In the genomic region with DNA sequence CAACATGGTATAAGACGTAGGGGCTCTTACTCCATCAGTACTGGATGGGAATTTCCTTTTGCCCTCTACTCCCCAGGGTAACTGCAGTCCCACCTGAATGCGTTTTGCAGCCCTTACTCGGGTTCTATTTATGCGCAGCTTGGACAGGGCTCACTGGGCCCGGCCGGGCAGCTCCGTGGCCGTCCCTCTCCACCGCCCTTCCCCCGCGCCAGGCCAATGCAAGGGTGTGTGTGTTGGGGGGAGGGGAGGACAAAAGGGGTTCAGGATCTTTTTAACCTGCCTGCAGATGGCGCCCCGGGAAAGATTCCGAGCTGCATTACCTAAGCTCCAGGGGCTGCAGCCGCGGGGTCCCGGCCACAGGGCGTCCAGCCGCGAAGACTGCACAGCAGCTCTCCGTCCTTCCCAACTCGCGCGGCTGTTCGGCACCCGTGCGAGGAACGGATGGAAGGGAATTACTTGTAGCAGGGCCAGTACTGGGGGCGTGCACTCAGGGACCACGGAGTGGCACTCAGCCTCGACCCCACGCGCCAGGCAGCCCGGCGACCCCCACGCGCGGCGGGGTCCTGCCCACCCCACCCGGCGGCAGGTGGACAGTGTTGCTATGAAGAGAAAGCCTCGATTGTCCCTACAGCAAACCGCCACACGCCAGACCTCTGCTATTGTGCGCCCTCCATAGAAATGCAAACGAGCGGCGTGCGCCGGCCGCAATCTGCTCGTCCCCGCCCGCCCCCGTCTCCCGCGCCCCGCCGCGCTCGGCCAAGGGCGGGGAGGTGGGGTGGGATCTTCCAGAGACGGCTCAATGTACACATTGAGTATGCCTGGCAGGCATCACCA, we compare ENCODE assay signal across 7 cellular contexts. TPM values are rescaled to one million over a fixed set of nuclear protein-coding genes. Genes with fewer than 3 reads are reported as not detected.
DNase-seq lines count a peak whose midpoint lies in the region; ATAC-seq, FAIRE-seq and TF ChIP-seq lines count a peak whose summit lies in the region.

No MANE protein-coding gene starts in this region.

- WGBS in mesenchymal stem cell: under 1% methylated on average over 52 of the region's 63 CpGs

- H3K4me3 ChIP-seq in mesenchymal stem cell (ENCODE audit: insufficient read depth in 1 of 2, low read depth in 1 of 2, low read length in 2 of 2): peak overlapping the region; percentile 43 to 86

- TF ChIP-seq POLR2A in GM12891 (IDR thresholded peaks at IDR 0.05; ENCODE audit: low read depth, low read length): no peak

- peak overlapping the region; percentile 52 for H4K8ac ChIP-seq in mesenchymal stem cell (ENCODE audit: low read length)

- no peaks in the 10 kb centered on the region for H3K36me3 ChIP-seq in mesenchymal stem cell (ENCODE audit: control insufficient read depth in 1 of 2, insufficient read depth in 2 of 2, low read depth in 1 of 2, low read length in 2 of 2)

- H3K9ac ChIP-seq in mesenchymal stem cell (ENCODE audit: low read length): peak overlapping the region; percentile 26

- no peaks in the 10 kb centered on the region for H3K9me3 ChIP-seq in mesenchymal stem cell (ENCODE audit: control insufficient read depth, low read length)

- peaks cover 21% of the 10 kb centered on the region for H3K36me3 Mint-ChIP-seq in activated CD4-positive, alpha-beta T cell treated with anti-CD3 and anti-CD28 coated beads, Interleukin-2, amount 10 ng/mL, durations not matched to agents 24 days and 14 days (ENCODE audit: low read depth)
- peaks cover 17% of the 10 kb centered on the region for H3K36me3 Mint-ChIP-seq in effector memory CD8-positive, alpha-beta T cell (ENCODE audit: insufficient read depth)
- peaks cover 9 to 10% of the 10 kb centered on the region in 2 donors for H3K36me3 Mint-ChIP-seq in stimulated activated naive B cell treated with anti-CD40 and anti-IgM and Interleukin-4, amounts not matched to agents 10 μg/mL and 1 μg/mL and 100 μg/mL, for 72 hours

- no peak overlapping the region for H2AK5ac ChIP-seq in mesenchymal stem cell (ENCODE audit: low read length, severe bottlenecking)

- H2BK15ac ChIP-seq in mesenchymal stem cell (ENCODE audit: low read depth, poor library complexity, severe bottlenecking): no peak overlapping the region

- peaks cover 2% of the 10 kb centered on the region for H3K79me1 ChIP-seq in mesenchymal stem cell (replicated peaks; ENCODE audit: low read length, poor library complexity, severe bottlenecking)

- peak overlapping the region; percentile 22 for H2BK120ac ChIP-seq in mesenchymal stem cell (ENCODE audit: low read depth, low read length)

- H3K14ac ChIP-seq in mesenchymal stem cell (ENCODE audit: low read length in 2 of 2): no peak overlapping the region

- no peak for ATAC-seq in effector memory CD8-positive, alpha-beta T cell (replicated peaks)
- peak; percentile 10 to 21 for ATAC-seq in stimulated activated naive B cell treated with anti-CD40 and anti-IgM and Interleukin-4, amounts not matched to agents 10 μg/mL and 1 μg/mL and 100 μg/mL, for 72 hours (replicated peaks)

- H3K4me1 ChIP-seq in mesenchymal stem cell (ENCODE audit: control insufficient read depth, insufficient read depth, low read depth, low read length): peaks cover 33% of the 10 kb centered on the region

- peak overlapping the region; percentile 83 for H2AFZ ChIP-seq in mesenchymal stem cell (ENCODE audit: low read depth, low read length)

- peak overlapping the region; percentile 2 for H4K91ac ChIP-seq in mesenchymal stem cell (ENCODE audit: low read length)

- DNase-seq in GM12891 (ENCODE audit: insufficient read length, low spot score) (no peak), NCI-H2107 (lab: John Stamatoyannopoulos, UW) (peak; percentile 77), mesenchymal stem cell (peak; percentile 82), DMS114 treated with DMSO at 0.1 percent for 48 hours (lab: John Stamatoyannopoulos, UW; ENCODE audit: unreplicated experiment) (no peak)
- peak; percentile 89 for DNase-seq in activated CD4-positive, alpha-beta T cell treated with anti-CD3 and anti-CD28 coated beads, Interleukin-2, amount 10 ng/mL, durations not matched to agents 24 days and 14 days
- peak in 1 of 3 experiments; percentile 10 for DNase-seq in effector memory CD8-positive, alpha-beta T cell
- peak; percentile 43 for DNase-seq in stimulated activated naive B cell treated with anti-CD40 and anti-IgM and Interleukin-4, amounts not matched to agents 10 μg/mL and 1 μg/mL and 100 μg/mL, for 72 hours

- peaks cover 16% of the 10 kb centered on the region for H3K27me3 Mint-ChIP-seq in activated CD4-positive, alpha-beta T cell treated with anti-CD3 and anti-CD28 coated beads, Interleukin-2, amount 10 ng/mL, durations not matched to agents 24 days and 14 days
- peaks cover 44 to 59% of the 10 kb centered on the region in 2 donors for H3K27me3 Mint-ChIP-seq in effector memory CD8-positive, alpha-beta T cell
- H3K27me3 Mint-ChIP-seq in stimulated activated naive B cell treated with anti-CD40 and anti-IgM and Interleukin-4, amounts not matched to agents 10 μg/mL and 1 μg/mL and 100 μg/mL, for 72 hours: peaks cover 0 to 5% of the 10 kb centered on the region in 2 donors

- peak overlapping the region; percentile 94 for H3K27ac Mint-ChIP-seq in activated CD4-positive, alpha-beta T cell treated with anti-CD3 and anti-CD28 coated beads, Interleukin-2, amount 10 ng/mL, durations not matched to agents 24 days and 14 days
- no peak overlapping the region for H3K27ac Mint-ChIP-seq in effector memory CD8-positive, alpha-beta T cell
- H3K27ac Mint-ChIP-seq in stimulated activated naive B cell treated with anti-CD40 and anti-IgM and Interleukin-4, amounts not matched to agents 10 μg/mL and 1 μg/mL and 100 μg/mL, for 72 hours: peak overlapping the region; percentile 79

- peak overlapping the region in 1 of 2 experiments; percentile 98 for H2BK12ac ChIP-seq in mesenchymal stem cell (ENCODE audit: low read length in 2 of 2)

- no peaks in the 10 kb centered on the region for H3K9me3 Mint-ChIP-seq in activated CD4-positive, alpha-beta T cell treated with anti-CD3 and anti-CD28 coated beads, Interleukin-2, amount 10 ng/mL, durations not matched to agents 24 days and 14 days
- H3K9me3 Mint-ChIP-seq in effector memory CD8-positive, alpha-beta T cell: no peaks in the 10 kb centered on the region
- no peaks in the 10 kb centered on the region for H3K9me3 Mint-ChIP-seq in stimulated activated naive B cell treated with anti-CD40 and anti-IgM and Interleukin-4, amounts not matched to agents 10 μg/mL and 1 μg/mL and 100 μg/mL, for 72 hours

- H3K27ac ChIP-seq in mesenchymal stem cell (ENCODE audit: low read length, poor library complexity, severe bottlenecking): no peak overlapping the region

- peak overlapping the region; percentile 16 to 93 for H3K18ac ChIP-seq in mesenchymal stem cell (ENCODE audit: low read depth in 1 of 2, low read length in 2 of 2)

- peak overlapping the region; percentile 95 for H3K4me2 ChIP-seq in mesenchymal stem cell (ENCODE audit: low read length, poor library complexity, severe bottlenecking)

- H3K4ac ChIP-seq in mesenchymal stem cell (ENCODE audit: low read depth in 1 of 2, low read length in 2 of 2): peak overlapping the region in 1 of 2 experiments; percentile 72

- peaks cover 32% of the 10 kb centered on the region for H3K4me1 Mint-ChIP-seq in activated CD4-positive, alpha-beta T cell treated with anti-CD3 and anti-CD28 coated beads, Interleukin-2, amount 10 ng/mL, durations not matched to agents 24 days and 14 days
- H3K4me1 Mint-ChIP-seq in effector memory CD8-positive, alpha-beta T cell (ENCODE audit: low read depth in 2 of 2): peaks cover 16 to 21% of the 10 kb centered on the region in 2 donors
- H3K4me1 Mint-ChIP-seq in stimulated activated naive B cell treated with anti-CD40 and anti-IgM and Interleukin-4, amounts not matched to agents 10 μg/mL and 1 μg/mL and 100 μg/mL, for 72 hours: peaks cover 18 to 34% of the 10 kb centered on the region in 2 donors

- peak overlapping the region; percentile 92 for H3K4me3 Mint-ChIP-seq in activated CD4-positive, alpha-beta T cell treated with anti-CD3 and anti-CD28 coated beads, Interleukin-2, amount 10 ng/mL, durations not matched to agents 24 days and 14 days
- H3K4me3 Mint-ChIP-seq in effector memory CD8-positive, alpha-beta T cell: peak overlapping the region; percentile 80 to 89
- H3K4me3 Mint-ChIP-seq in stimulated activated naive B cell treated with anti-CD40 and anti-IgM and Interleukin-4, amounts not matched to agents 10 μg/mL and 1 μg/mL and 100 μg/mL, for 72 hours: peak overlapping the region; percentile 87 to 92

- peaks cover 27 to 30% of the 10 kb centered on the region in 2 experiments for H3K27me3 ChIP-seq in mesenchymal stem cell (ENCODE audit: control insufficient read depth in 1 of 2, insufficient read depth in 1 of 2, low read length in 2 of 2)

- intact Hi-C loops in activated CD4-positive, alpha-beta T cell treated with anti-CD3 and anti-CD28 coated beads, Interleukin-2, amount 10 ng/mL, durations not matched to agents 24 days and 14 days (cut with micrococcal nuclease): loop anchor here (1.0 to 2.0 kb wide), 8 partner anchors 97 to 498 kb away; no protein-coding TSS in a partner anchor

- H3K23ac ChIP-seq in mesenchymal stem cell (ENCODE audit: low read length in 2 of 2): peak overlapping the region in 1 of 2 experiments; percentile 81

- no peak overlapping the region for H2BK5ac ChIP-seq in mesenchymal stem cell (ENCODE audit: low read depth, low read length, poor library complexity, severe bottlenecking)

- FAIRE-seq in GM12891 (lab: Jason Lieb, UNC): peak; percentile 80

TF ChIP-seq in GM12891, 5 proteins besides CTCF, POLR2A, EP300 and RAD21:
- TF ChIP-seq POU2F2 (IDR thresholded peaks at IDR 0.05; ENCODE audit: low read depth, low read length) (no peak), TAF1 (IDR thresholded peaks at IDR 0.05; ENCODE audit: low read depth, low read length) (no peak), POLR2AphosphoS5 (IDR thresholded peaks at IDR 0.05; ENCODE audit: low read depth, low read length) (no peak), PAX5 (IDR thresholded peaks at IDR 0.05; ENCODE audit: insufficient read depth, low read length, severe bottlenecking) (no peak), SPI1 (IDR thresholded peaks at IDR 0.05; ENCODE audit: low read depth, low read length) (no peak)

RNA-seq across cellular contexts. Expression of a gene that starts 1.0 kb away (rescaled TPM):
- polyA plus RNA-seq in GM12891 (2012; ENCODE audit: low read depth, missing spikeins): 1.4 TPM
- 19.8 and 20.0 TPM in 2 replicates for total RNA-seq in activated CD4-positive, alpha-beta T cell treated with anti-CD3 and anti-CD28 coated beads, Interleukin-2, amount 10 ng/mL, durations not matched to agents 24 days and 14 days
- polyA plus RNA-seq in mesenchymal stem cell (2013, experiment 1 of 2): 5.9 TPM
- 5.1 TPM for polyA plus RNA-seq in mesenchymal stem cell (2013, experiment 2 of 2)

Comparison
In these comparisons a context has a peak if more than half of its experiments do, and no peak if none do; other contexts are left out.
1. DNase-seq: peak in NCI-H2107 (single experiment), activated CD4-positive, alpha-beta T cell treated with anti-CD3 and anti-CD28 coated beads, Interleukin-2, amount 10 ng/mL, durations not matched to agents 24 days and 14 days (single experiment), mesenchymal stem cell (single experiment) and stimulated activated naive B cell treated with anti-CD40 and anti-IgM and Interleukin-4, amounts not matched to agents 10 μg/mL and 1 μg/mL and 100 μg/mL, for 72 hours (single experiment); none in GM12891 (single experiment) and DMS114 treated with DMSO at 0.1 percent for 48 hours (single experiment).
2. H3K27ac Mint-ChIP-seq: peak in activated CD4-positive, alpha-beta T cell treated with anti-CD3 and anti-CD28 coated beads, Interleukin-2, amount 10 ng/mL, durations not matched to agents 24 days and 14 days (single experiment) and stimulated activated naive B cell treated with anti-CD40 and anti-IgM and Interleukin-4, amounts not matched to agents 10 μg/mL and 1 μg/mL and 100 μg/mL, for 72 hours (single experiment); none in effector memory CD8-positive, alpha-beta T cell (0 of 2).
3. Peak in every context shown above with its lines, with median percentiles within 50 percentile points of each other: H3K4me3 Mint-ChIP-seq.